Comparison of ENCODE assay signal across 17 cellular contexts in the genomic region with DNA sequence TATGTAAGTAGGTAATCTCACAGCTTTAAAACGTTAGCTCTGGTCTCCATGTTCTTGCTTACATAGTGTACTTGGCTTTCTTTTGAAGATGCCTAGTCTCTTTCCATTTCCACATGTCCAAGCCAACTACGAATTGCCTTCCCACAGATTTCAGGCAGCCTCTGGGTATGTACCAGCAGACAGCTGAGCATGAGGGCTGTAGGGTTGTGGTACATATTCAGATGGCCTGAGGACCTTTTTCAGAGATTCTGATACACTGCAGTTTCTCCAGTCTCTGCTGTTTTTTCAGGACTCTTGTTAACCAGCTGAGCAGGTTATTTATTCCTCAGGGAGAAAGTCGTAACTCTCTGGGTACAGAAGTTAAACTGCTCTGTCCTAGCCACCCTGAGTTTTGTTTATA. TPM values are rescaled to one million over a fixed set of nuclear protein-coding genes. Genes with fewer than 3 reads are reported as not detected.
"Had no signal": no experiment of that assay in that cellular context is flagged by ENCODE, and none has a peak within 500 bp of the region (broad histone marks: within the 10 kb centered on the region; RNA-seq: fewer than 3 reads in every experiment).

No MANE protein-coding gene starts in this region.

- H3K27me3 ChIP-seq: upper lobe of right lung had no signal

- ATAC-seq: activated T-helper 17 cell treated with anti-CD3 and anti-CD28 coated beads, Interleukin-2, amount 50 U/mL, for 72 hours; WTC11 had no signal

- H3K4me1 ChIP-seq: upper lobe of right lung had no signal

- H3K27ac ChIP-seq: upper lobe of right lung had no signal

- H3K4me3 Mint-ChIP-seq: activated naive CD4-positive, alpha-beta T cell treated with anti-CD3 and anti-CD28 coated beads for 36 hours; activated T-helper 17 cell treated with anti-CD3 and anti-CD28 coated beads, Interleukin-2, amount 50 U/mL, for 72 hours; central memory CD8-positive, alpha-beta T cell; nephron; WTC11 had no signal

- H3K9me3 ChIP-seq: mucosa of descending colon, SK-N-SH, upper lobe of right lung had no signal

- H3K9me3 Mint-ChIP-seq: activated naive CD4-positive, alpha-beta T cell treated with anti-CD3 and anti-CD28 coated beads for 36 hours; activated T-helper 17 cell treated with anti-CD3 and anti-CD28 coated beads, Interleukin-2, amount 50 U/mL, for 72 hours; central memory CD8-positive, alpha-beta T cell; nephron; WTC11 had no signal

- H3K4me1 Mint-ChIP-seq: central memory CD8-positive, alpha-beta T cell had no signal

- H3K27ac Mint-ChIP-seq: activated naive CD4-positive, alpha-beta T cell treated with anti-CD3 and anti-CD28 coated beads for 36 hours; activated T-helper 17 cell treated with anti-CD3 and anti-CD28 coated beads, Interleukin-2, amount 50 U/mL, for 72 hours; WTC11 had no signal

- H3K4me3 ChIP-seq: mucosa of descending colon, upper lobe of right lung had no signal

- H3K36me3 ChIP-seq: upper lobe of right lung had no signal

- H3K27me3 Mint-ChIP-seq: activated T-helper 17 cell treated with anti-CD3 and anti-CD28 coated beads, Interleukin-2, amount 50 U/mL, for 72 hours; central memory CD8-positive, alpha-beta T cell had no signal

- DNase-seq: activated CD4-positive, alpha-beta T cell treated with anti-CD3 and anti-CD28 coated beads for 48 hours; activated CD8-positive, alpha-beta memory T cell treated with anti-CD3 and anti-CD28 coated beads for 24 hours; activated naive CD4-positive, alpha-beta T cell treated with anti-CD3 and anti-CD28 coated beads for 36 hours; effector memory CD4-positive, alpha-beta T cell; hypothalamus; left colon; mammary epithelial cell; SK-N-SH; upper lobe of right lung had no signal

RNA-seq across cellular contexts. Expression of a gene that starts 3.1 kb away (rescaled TPM):
- total RNA-seq: activated naive CD4-positive, alpha-beta T cell treated with anti-CD3 and anti-CD28 coated beads for 36 hours; activated T-helper 17 cell treated with anti-CD3 and anti-CD28 coated beads, Interleukin-2, amount 50 U/mL, for 72 hours; epithelial cell of proximal tubule; glomerular endothelial cell; left colon; mucosa of descending colon; osteoblast; upper lobe of right lung; WTC11 had no signal
- polyA plus RNA-seq: mammary epithelial cell, SK-N-SH had no signal
